9 cellular contexts compared by ENCODE assay signal in genomic region chr1:245874942-245875580, GRCh38.
DNase-seq lines count a peak whose midpoint lies in the region; ATAC-seq and TF ChIP-seq lines count a peak whose summit lies in the region.
"Had no signal": no experiment of that assay in that cellular context is flagged by ENCODE, and none has a peak within 500 bp of the region (broad histone marks: within the 10 kb centered on the region; RNA-seq: fewer than 3 reads in every experiment).

No MANE protein-coding gene starts in this region.

- H3K4me3 ChIP-seq in RWPE2 (ENCODE audit: severe bottlenecking) (no peak overlapping the region), foreskin fibroblast (ENCODE audit: low read depth in 1 of 2, low read length in 2 of 2) (no peak overlapping the region)

- intact Hi-C loops in sciatic nerve (cut with DNase I): no loop called here

- no peaks in the 10 kb centered on the region for H3K36me3 Mint-ChIP-seq in progenitor cell of endocrine pancreas (ENCODE audit: insufficient read depth)

- H3K4me3 Mint-ChIP-seq in progenitor cell of endocrine pancreas (ENCODE audit: low read depth): no peak overlapping the region

- ATAC-seq in GM19463 (IDR thresholded peaks at IDR 0.05; ENCODE audit: unreplicated experiment): peak; percentile 12
- ATAC-seq in RWPE2 (ENCODE audit: low read depth): peak; percentile 90
- peak; percentile 46 for ATAC-seq in sciatic nerve
- no peak for ATAC-seq in HG02588 (IDR thresholded peaks at IDR 0.05; ENCODE audit: unreplicated experiment)
- ATAC-seq in GM18867 (IDR thresholded peaks at IDR 0.05; ENCODE audit: unreplicated experiment): no peak

- no peaks in the 10 kb centered on the region for H3K27me3 ChIP-seq in RWPE2 (ENCODE audit: insufficient read depth, poor library complexity, severe bottlenecking)

- H3K4me1 ChIP-seq in RWPE2 (ENCODE audit: insufficient read depth, poor library complexity, severe bottlenecking): peaks cover 10% of the 10 kb centered on the region

- H3K36me3 ChIP-seq in RWPE2 (ENCODE audit: low read depth): no peaks in the 10 kb centered on the region

- TF ChIP-seq CTCF in RWPE2 (IDR thresholded peaks at IDR 0.05; ENCODE audit: poor library complexity, severe bottlenecking) (no peak), foreskin fibroblast (IDR thresholded peaks at IDR 0.05; ENCODE audit: low read depth, low read length) (no peak), progenitor cell of endocrine pancreas (IDR thresholded peaks at IDR 0.05; ENCODE audit: unreplicated experiment) (no peak)

- H3K4me1 Mint-ChIP-seq in progenitor cell of endocrine pancreas (ENCODE audit: low read depth): no peaks in the 10 kb centered on the region

- no peaks in the 10 kb centered on the region for H3K27me3 Mint-ChIP-seq in progenitor cell of endocrine pancreas

- no peak overlapping the region for H3K27ac Mint-ChIP-seq in progenitor cell of endocrine pancreas

- peak overlapping the region; percentile 41 for H3K27ac ChIP-seq in RWPE2 (ENCODE audit: poor library complexity, severe bottlenecking)

- DNase-seq in RWPE2 (ENCODE audit: low spot score) (peak; percentile 70), foreskin fibroblast (peak; percentile 100), sciatic nerve (ENCODE audit: low spot score) (peak; percentile 78), progenitor cell of endocrine pancreas (ENCODE audit: low spot score, unreplicated experiment) (no peak)
- DNase-seq in activated CD8-positive, alpha-beta memory T cell treated with anti-CD3 and anti-CD28 coated beads, Interleukin-2, amount 50 U/mL, for 4 hours: no peak
- DNase-seq: SIG-M5 had no signal

- H3K9me3 Mint-ChIP-seq in progenitor cell of endocrine pancreas (ENCODE audit: low read depth): no peaks in the 10 kb centered on the region

- H3K9me3 ChIP-seq in RWPE2 (ENCODE audit: severe bottlenecking): no peaks in the 10 kb centered on the region

Comparison
In these comparisons a context has a peak if more than half of its experiments do, and no peak if none do; other contexts are left out.
1. ATAC-seq: peak in GM19463 (single experiment), RWPE2 (single experiment) and sciatic nerve (single experiment); none in HG02588 (single experiment) and GM18867 (single experiment).
2. DNase-seq: peak in RWPE2 (single experiment), foreskin fibroblast (2 of 2) and sciatic nerve (single experiment); none in progenitor cell of endocrine pancreas (single experiment) and activated CD8-positive, alpha-beta memory T cell treated with anti-CD3 and anti-CD28 coated beads, Interleukin-2, amount 50 U/mL, for 4 hours (single experiment).